8 cellular contexts compared by ENCODE assay signal in the genomic region with DNA sequence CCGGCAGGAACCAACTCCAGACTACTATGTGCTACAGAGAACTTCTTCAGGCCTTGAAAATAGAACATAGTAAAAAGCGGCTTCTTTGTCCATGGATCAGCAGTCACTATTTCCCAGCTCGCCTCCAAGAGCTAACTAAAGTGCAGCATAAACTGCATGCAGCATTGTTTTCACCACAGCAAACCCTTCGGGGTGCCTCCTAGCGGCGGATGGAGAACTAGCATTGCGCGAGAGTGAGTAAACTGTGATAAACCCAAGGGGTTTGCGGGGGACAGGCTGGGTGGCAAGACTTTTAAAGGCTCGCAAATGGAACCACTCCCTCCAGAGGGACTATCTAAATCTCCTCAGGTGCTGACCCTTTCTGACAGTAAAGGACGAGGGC. TPM values are rescaled to one million over a fixed set of nuclear protein-coding genes. Genes with fewer than 3 reads are reported as not detected.
DNase-seq lines count a peak whose midpoint lies in the region; ATAC-seq and TF ChIP-seq lines count a peak whose summit lies in the region.

No MANE protein-coding gene starts in this region.

- no peak for ATAC-seq in CD4-positive, alpha-beta T cell (ENCODE audit: poor library complexity)

- POLR2A ChIA-PET in CD4-positive, alpha-beta T cell (lab: Charles Lee), result no interaction called here

- TF ChIP-seq POLR2A in testis (IDR thresholded peaks at IDR 0.05), result no peak

- DNase-seq in EH (ENCODE audit: low read depth) (peak; percentile 29), HuH-7 (ENCODE audit: low spot score) (peak; percentile 26), left kidney (ENCODE audit: low read depth, low spot score) (peak; percentile 85), testis (peak; percentile 66), GOT3 (lab: John Stamatoyannopoulos, UW) (no peak), C1 segment of cervical spinal cord (lab: John Stamatoyannopoulos, UW) (no peak)
- no peak for DNase-seq in CD4-positive, alpha-beta T cell

- peaks cover 8 to 23% (median 13%) of the 10 kb centered on the region in 5 experiments for H3K9me3 Mint-ChIP-seq in brain
- peaks cover 3% of the 10 kb centered on the region for H3K9me3 Mint-ChIP-seq in CD4-positive, alpha-beta T cell

- no peak overlapping the region for H3K27ac ChIP-seq in testis
- no peak overlapping the region for H3K27ac ChIP-seq in CD4-positive, alpha-beta T cell (ENCODE audit: low read depth, low read length)

- H3K27me3 Mint-ChIP-seq in brain, result peaks cover 41% of the 10 kb centered on the region
- H3K27me3 Mint-ChIP-seq in CD4-positive, alpha-beta T cell, result peaks cover 35% of the 10 kb centered on the region

- no peaks in the 10 kb centered on the region for H3K36me3 ChIP-seq in testis (ENCODE audit: low read depth, missing control alignments)

- WGBS in testis, 2 donors, result 9 to 15% methylated on average over 11 of the region's 11 CpGs

- H3K27ac Mint-ChIP-seq in brain, result peak overlapping the region in 3 of 5 experiments; percentile 59 to 83 (median 72)
- H3K27ac Mint-ChIP-seq in CD4-positive, alpha-beta T cell, result no peak overlapping the region

- intact Hi-C loops in testis (cut with DNase I; ENCODE audit: low total_unique reads), result no loop called here
- intact Hi-C loops in CD4-positive, alpha-beta T cell (cut with DNase I, micrococcal nuclease), result no loop called here

- H3K4me3 ChIP-seq in testis, result peak overlapping the region; percentile 34 to 48

- no peaks in the 10 kb centered on the region for H3K9me3 ChIP-seq in testis
- H3K9me3 ChIP-seq in CD4-positive, alpha-beta T cell (ENCODE audit: control insufficient read depth, low read length), result no peaks in the 10 kb centered on the region

- CTCF ChIA-PET in CD4-positive, alpha-beta T cell (lab: Charles Lee), result no interaction called here

- peak; percentile 62 to 84 for TF ChIP-seq CTCF in brain (conservative IDR thresholded peaks at IDR 0.05)
- peak in 2 of 3 experiments; percentile 37 to 55 for TF ChIP-seq CTCF in testis (IDR thresholded peaks at IDR 0.05)
- no peak for TF ChIP-seq CTCF in CD4-positive, alpha-beta T cell (IDR thresholded peaks at IDR 0.05)

- H3K4me1 ChIP-seq in testis, result no peaks in the 10 kb centered on the region

- H3K4me3 Mint-ChIP-seq in brain, result peak overlapping the region; percentile 90 to 96 (median 94)
- H3K4me3 Mint-ChIP-seq in CD4-positive, alpha-beta T cell, result no peak overlapping the region

- H3K4me1 Mint-ChIP-seq in brain, result peaks cover 11% of the 10 kb centered on the region
- no peaks in the 10 kb centered on the region for H3K4me1 Mint-ChIP-seq in CD4-positive, alpha-beta T cell (ENCODE audit: low read depth)

- H3K27me3 ChIP-seq in testis, result no peaks in the 10 kb centered on the region
- H3K27me3 ChIP-seq in CD4-positive, alpha-beta T cell (ENCODE audit: control insufficient read depth, insufficient read depth, low read length), result peaks cover 23% of the 10 kb centered on the region

- H3K36me3 Mint-ChIP-seq in brain, result no peaks in the 10 kb centered on the region
- H3K36me3 Mint-ChIP-seq in CD4-positive, alpha-beta T cell (ENCODE audit: low read depth), result no peaks in the 10 kb centered on the region

RNA-seq across cellular contexts. Expression of a gene that starts 21.6 kb away (rescaled TPM):
- not detected for polyA plus RNA-seq in brain (ENCODE audit: insufficient read depth, low read depth, low replicate concordance)
- 1 to 10 TPM; 1.5 to 2.9 TPM for total RNA-seq in testis
- 2.2 TPM for polyA plus RNA-seq in testis (ENCODE audit: insufficient read depth, low read depth, low replicate concordance)
- total RNA-seq in CD4-positive, alpha-beta T cell, result not detected

Comparison
In these comparisons a context has a peak if more than half of its experiments do, and no peak if none do; other contexts are left out.
1. DNase-seq: peak in EH (single experiment), HuH-7 (single experiment), left kidney (single experiment) and testis (single experiment); none in GOT3 (single experiment), CD4-positive, alpha-beta T cell (0 of 10) and C1 segment of cervical spinal cord (0 of 14).